Comparison of ENCODE assay signal across 1 cellular context in the genomic region with DNA sequence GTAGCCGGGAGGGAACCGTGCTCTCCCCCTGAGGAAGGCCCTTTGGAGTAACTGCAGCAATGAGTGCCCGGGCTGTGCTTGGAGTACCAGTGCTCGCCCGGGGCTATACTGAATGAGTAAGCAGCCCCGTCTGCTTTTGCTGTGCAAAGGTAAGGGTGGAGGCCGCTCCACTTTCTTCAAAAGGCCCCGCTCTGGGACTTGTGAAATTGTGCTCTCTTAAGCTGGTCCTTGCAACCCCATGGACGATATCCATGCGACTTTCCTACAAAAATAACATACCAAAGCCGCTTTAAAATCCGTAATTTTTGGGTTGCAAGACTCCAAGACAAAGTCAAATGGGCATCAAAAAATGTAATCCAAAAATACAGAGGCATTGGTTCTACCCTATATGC.
TF ChIP-seq lines count a peak whose summit lies in the region.

No MANE protein-coding gene starts in this region.

TF ChIP-seq in H1, 55 proteins besides CTCF, POLR2A, EP300 and RAD21:
- TF ChIP-seq KDM1A (IDR thresholded peaks at IDR 0.05; ENCODE audit: borderline replicate concordance, low read length) (0 out of 2 replicates have a peak, but pooled peaks have one; percentile 8), CREB1 (IDR thresholded peaks at IDR 0.05) (no peak), SIRT6 (IDR thresholded peaks at IDR 0.05; ENCODE audit: low read length) (no peak), SP4 (IDR thresholded peaks at IDR 0.05; ENCODE audit: low read length) (no peak), JUN (IDR thresholded peaks at IDR 0.05; ENCODE audit: low read depth, low read length) (no peak), HDAC2 (IDR thresholded peaks at IDR 0.05; ENCODE audit: borderline replicate concordance in 1 of 2, low read depth in 2 of 2, low read length in 2 of 2) (no peak; a peak in 1 of 4 replicates), SIN3A (conservative IDR thresholded peaks at IDR 0.05 in 1 of 2, IDR thresholded peaks at IDR 0.05 in 1 of 2; ENCODE audit: low read depth in 1 of 2, low read length in 2 of 2) (no peak), EZH2 (IDR thresholded peaks at IDR 0.05; ENCODE audit: low read depth, low read length, severe bottlenecking) (peak; percentile 16), TBP (IDR thresholded peaks at IDR 0.05; ENCODE audit: low read depth, low read length) (0 out of 2 replicates have a peak, but pooled peaks have one; percentile 22), CHD2 (IDR thresholded peaks at IDR 0.05; ENCODE audit: low read length) (no peak), TCF12 (IDR thresholded peaks at IDR 0.05; ENCODE audit: low read depth, low read length) (no peak), SIX5 (IDR thresholded peaks at IDR 0.05; ENCODE audit: low read depth, low read length) (no peak), ZNF274 (IDR thresholded peaks at IDR 0.05; ENCODE audit: borderline replicate concordance, extremely low read depth, low read length) (no peak), BACH1 (IDR thresholded peaks at IDR 0.05; ENCODE audit: low read length) (no peak), TAF7 (optimal IDR thresholded peaks at IDR 0.05; ENCODE audit: borderline replicate concordance, low read depth, low read length) (no peak), CHD1 (IDR thresholded peaks at IDR 0.05; ENCODE audit: low read depth, low read length) (0 out of 2 replicates have a peak, but pooled peaks have one; percentile 8), POU5F1 (IDR thresholded peaks at IDR 0.05; ENCODE audit: low read depth, low read length) (no peak), NRF1 (IDR thresholded peaks at IDR 0.05; ENCODE audit: low read depth, low read length) (no peak), TAF1 (IDR thresholded peaks at IDR 0.05; ENCODE audit: low read depth, low read length) (no peak)
- TF ChIP-seq, protein P1, sequence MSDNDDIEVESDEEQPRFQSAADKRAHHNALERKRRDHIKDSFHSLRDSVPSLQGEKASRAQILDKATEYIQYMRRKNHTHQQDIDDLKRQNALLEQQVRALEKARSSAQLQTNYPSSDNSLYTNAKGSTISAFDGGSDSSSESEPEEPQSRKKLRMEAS (IDR thresholded peaks at IDR 0.05), result no peak
TF ChIP-seq in H1: peak in this region for 4.
